ENCODE assay signal across 15 cellular contexts in the genomic region with DNA sequence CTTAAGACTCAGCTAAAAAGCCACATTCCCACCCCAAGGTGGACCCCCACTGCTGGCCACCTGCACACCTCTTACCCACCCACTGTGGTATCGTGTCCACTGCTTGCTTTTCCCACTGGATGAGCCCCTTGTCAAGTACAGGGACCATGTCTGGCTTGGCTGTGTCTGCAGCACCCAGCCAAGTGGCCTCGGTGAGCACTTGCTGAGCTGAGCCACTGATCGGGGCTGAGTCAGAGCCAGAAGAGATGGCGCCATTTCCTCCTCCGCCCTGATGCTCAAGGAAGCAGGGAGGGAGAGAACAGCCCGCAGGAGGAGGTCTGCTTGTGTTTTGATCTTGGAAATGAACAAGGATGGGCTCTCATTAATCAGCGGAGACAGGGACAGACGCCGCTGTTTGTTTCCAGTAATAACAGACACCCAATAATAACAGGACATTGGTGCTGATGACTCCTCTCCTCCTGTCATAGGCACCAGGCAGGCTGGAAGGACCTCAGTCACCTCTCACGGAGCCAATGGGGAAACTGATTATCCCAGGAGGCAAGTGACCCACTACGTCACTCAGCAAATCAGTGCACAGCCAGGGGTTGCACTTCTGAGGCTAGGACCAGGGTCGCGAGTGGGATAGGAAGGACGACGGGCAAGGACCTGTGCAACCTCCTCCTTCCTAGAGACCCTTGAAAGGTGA.
DNase-seq lines count a peak whose midpoint lies in the region; ATAC-seq, FAIRE-seq and TF ChIP-seq lines count a peak whose summit lies in the region.
"Had no signal": no experiment of that assay in that cellular context is flagged by ENCODE, and none has a peak within 500 bp of the region (broad histone marks: within the 10 kb centered on the region; RNA-seq: fewer than 3 reads in every experiment).

No MANE protein-coding gene starts in this region.

- H3K36me3 Mint-ChIP-seq in brain, result no peaks in the 10 kb centered on the region
- peaks cover 0 to 3% (median 0%) of the 10 kb centered on the region in 5 donors for H3K36me3 Mint-ChIP-seq in naive thymus-derived CD4-positive, alpha-beta T cell
- H3K36me3 Mint-ChIP-seq: stimulated activated memory B cell treated with anti-CD40 and anti-IgM and Interleukin-4, amounts not matched to agents 10 μg/mL and 1 μg/mL and 100 μg/mL, for 72 hours had no signal

- CTCF ChIA-PET in A549 (lab: Yijun Ruan, JAX), result no interaction called here
- CTCF ChIA-PET in naive thymus-derived CD4-positive, alpha-beta T cell (lab: Charles Lee), result no interaction called here

- H3K27ac ChIP-seq in A549 (no peak overlapping the region), kidney (ENCODE audit: low read depth in 2 of 2, low read length in 2 of 2) (no peak overlapping the region)
- no peak overlapping the region for H3K27ac ChIP-seq in naive thymus-derived CD4-positive, alpha-beta T cell (ENCODE audit: low read depth, low read length)

- no peak for TF ChIP-seq CTCF in A549 (IDR thresholded peaks at IDR 0.05)
- TF ChIP-seq CTCF in brain (conservative IDR thresholded peaks at IDR 0.05), result no peak
- TF ChIP-seq CTCF in kidney (IDR thresholded peaks at IDR 0.05; ENCODE audit: borderline replicate concordance, extremely low read depth, insufficient read depth), result no peak

- no peaks in the 10 kb centered on the region for H3K27me3 ChIP-seq in naive thymus-derived CD4-positive, alpha-beta T cell (ENCODE audit: control insufficient read depth in 2 of 2, insufficient read depth in 2 of 2, low read length in 2 of 2)

- WGBS in A549 (ENCODE audit: missing lambda C conversion rate), result 68% methylated on average over 14 of the region's 15 CpGs

- H3K27me3 Mint-ChIP-seq in brain, result peaks cover 14% of the 10 kb centered on the region
- peaks cover 10 to 45% (median 24%) of the 10 kb centered on the region in 5 donors for H3K27me3 Mint-ChIP-seq in naive thymus-derived CD4-positive, alpha-beta T cell

- H3K4me1 ChIP-seq in A549 (no peaks in the 10 kb centered on the region), kidney (ENCODE audit: control insufficient read depth in 1 of 2, insufficient read depth in 1 of 2, low read depth in 1 of 2, low read length in 2 of 2) (no peaks in the 10 kb centered on the region)
- no peaks in the 10 kb centered on the region for H3K4me1 ChIP-seq in naive thymus-derived CD4-positive, alpha-beta T cell (ENCODE audit: control insufficient read depth in 2 of 2, insufficient read depth in 2 of 2, low read length in 2 of 2)

- FAIRE-seq in A549 (lab: Jason Lieb, UNC) (no peak), kidney (lab: Jason Lieb, UNC) (no peak)
- FAIRE-seq: frontal cortex had no signal

- no peak overlapping the region for H3K4me2 ChIP-seq in A549

- H3K9me3 ChIP-seq in A549, result no peaks in the 10 kb centered on the region
- no peaks in the 10 kb centered on the region for H3K9me3 ChIP-seq in kidney (ENCODE audit: control insufficient read depth in 1 of 2, low read length in 2 of 2)
- H3K9me3 ChIP-seq in naive thymus-derived CD4-positive, alpha-beta T cell (ENCODE audit: control insufficient read depth in 2 of 3, low read length in 3 of 3), result no peaks in the 10 kb centered on the region

- DNase-seq in A549 (ENCODE audit: low read depth in 1 of 2, low spot score in 1 of 2), result peak; percentile 18
- DNase-seq in ELR (ENCODE audit: low read depth), result peak; percentile 13
- peak; percentile 59 for DNase-seq in kidney
- DNase-seq in naive thymus-derived CD4-positive, alpha-beta T cell, result no peak
- no peak for DNase-seq in NCI-H2081 (lab: John Stamatoyannopoulos, UW)
- DNase-seq: activated T-cell treated with anti-CD3 and anti-CD28 coated beads, Interleukin-2, amount 50 U/mL, for 1 hour; immature natural killer cell; MM.1S; stimulated activated CD4-positive, alpha-beta T cell treated with anti-CD3 and anti-CD28 coated beads, Interleukin-4, amount 100 ng/mL, for 1 hour had no signal

- peak overlapping the region in 3 of 5 experiments; percentile 17 to 74 (median 63) for H3K27ac Mint-ChIP-seq in brain
- no peak overlapping the region for H3K27ac Mint-ChIP-seq in naive thymus-derived CD4-positive, alpha-beta T cell
- H3K27ac Mint-ChIP-seq: immature natural killer cell; stimulated activated memory B cell treated with anti-CD40 and anti-IgM and Interleukin-4, amounts not matched to agents 10 μg/mL and 1 μg/mL and 100 μg/mL, for 72 hours had no signal

- ATAC-seq in A549, result peak in 1 of 2 experiments; percentile 57; a peak in 2 of 6 replicates
- no peak for ATAC-seq in SK-N-SH treated with all-trans-retinoic acid at 6 μM for 48 hours
- no peak for ATAC-seq in GM18519 (IDR thresholded peaks at IDR 0.05; ENCODE audit: low FRiP score, unreplicated experiment)
- ATAC-seq in naive thymus-derived CD4-positive, alpha-beta T cell, result no peak
- ATAC-seq: HCT116; stimulated activated memory B cell treated with anti-CD40 and anti-IgM and Interleukin-4, amounts not matched to agents 10 μg/mL and 1 μg/mL and 100 μg/mL, for 72 hours had no signal

- no peak overlapping the region for H3K4me3 Mint-ChIP-seq in brain
- no peak overlapping the region for H3K4me3 Mint-ChIP-seq in naive thymus-derived CD4-positive, alpha-beta T cell
- H3K4me3 Mint-ChIP-seq: immature natural killer cell; stimulated activated memory B cell treated with anti-CD40 and anti-IgM and Interleukin-4, amounts not matched to agents 10 μg/mL and 1 μg/mL and 100 μg/mL, for 72 hours had no signal

- no peak overlapping the region for H3K9ac ChIP-seq in kidney (ENCODE audit: low read length in 2 of 2)

- peaks cover 0 to 14% (median 7%) of the 10 kb centered on the region in 5 experiments for H3K9me3 Mint-ChIP-seq in brain
- peaks cover 0 to 1% (median 0%) of the 10 kb centered on the region in 11 donors for H3K9me3 Mint-ChIP-seq in naive thymus-derived CD4-positive, alpha-beta T cell
- H3K9me3 Mint-ChIP-seq: immature natural killer cell; stimulated activated memory B cell treated with anti-CD40 and anti-IgM and Interleukin-4, amounts not matched to agents 10 μg/mL and 1 μg/mL and 100 μg/mL, for 72 hours had no signal

- no peak for TF ChIP-seq EP300 in A549 (IDR thresholded peaks at IDR 0.05)

- no peak for TF ChIP-seq POLR2A in A549 (IDR thresholded peaks at IDR 0.05; ENCODE audit: low read length)

- H3K36me3 ChIP-seq in kidney (ENCODE audit: control insufficient read depth in 1 of 2, insufficient read depth in 2 of 2, low read length in 2 of 2), result no peaks in the 10 kb centered on the region
- no peaks in the 10 kb centered on the region for H3K36me3 ChIP-seq in naive thymus-derived CD4-positive, alpha-beta T cell (ENCODE audit: control insufficient read depth in 2 of 3, insufficient read depth in 3 of 3, low read length in 3 of 3)

- POLR2A ChIA-PET in A549 (lab: Yijun Ruan, JAX), result no interaction called here
- POLR2A ChIA-PET in naive thymus-derived CD4-positive, alpha-beta T cell (lab: Charles Lee), result no interaction called here

- intact Hi-C loops in kidney (cut with DNase I), result no loop called here
- intact Hi-C loops in naive thymus-derived CD4-positive, alpha-beta T cell (cut with micrococcal nuclease), result no loop called here

- H3K4me1 Mint-ChIP-seq in brain, result peaks cover 65% of the 10 kb centered on the region
- peaks cover 0 to 5% (median 0%) of the 10 kb centered on the region in 7 donors for H3K4me1 Mint-ChIP-seq in naive thymus-derived CD4-positive, alpha-beta T cell
- H3K4me1 Mint-ChIP-seq: stimulated activated memory B cell treated with anti-CD40 and anti-IgM and Interleukin-4, amounts not matched to agents 10 μg/mL and 1 μg/mL and 100 μg/mL, for 72 hours had no signal

- no peak overlapping the region for H3K4me3 ChIP-seq in A549
- no peak overlapping the region for H3K4me3 ChIP-seq in kidney (ENCODE audit: low read length in 2 of 2)
- no peak overlapping the region for H3K4me3 ChIP-seq in naive thymus-derived CD4-positive, alpha-beta T cell (ENCODE audit: low read length)

- TF ChIP-seq RAD21 in A549 (conservative IDR thresholded peaks at IDR 0.05 in 1 of 2, IDR thresholded peaks at IDR 0.05 in 1 of 2), result no peak

TF ChIP-seq in A549, 52 proteins besides CTCF, POLR2A, EP300 and RAD21 (continues in another document):
- no peak for TF ChIP-seq EHF (CRISPR knock-in tag; IDR thresholded peaks at IDR 0.05)
- TF ChIP-seq, protein P1, sequence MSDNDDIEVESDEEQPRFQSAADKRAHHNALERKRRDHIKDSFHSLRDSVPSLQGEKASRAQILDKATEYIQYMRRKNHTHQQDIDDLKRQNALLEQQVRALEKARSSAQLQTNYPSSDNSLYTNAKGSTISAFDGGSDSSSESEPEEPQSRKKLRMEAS (IDR thresholded peaks at IDR 0.05), result no peak
- TF ChIP-seq, protein P2, sequence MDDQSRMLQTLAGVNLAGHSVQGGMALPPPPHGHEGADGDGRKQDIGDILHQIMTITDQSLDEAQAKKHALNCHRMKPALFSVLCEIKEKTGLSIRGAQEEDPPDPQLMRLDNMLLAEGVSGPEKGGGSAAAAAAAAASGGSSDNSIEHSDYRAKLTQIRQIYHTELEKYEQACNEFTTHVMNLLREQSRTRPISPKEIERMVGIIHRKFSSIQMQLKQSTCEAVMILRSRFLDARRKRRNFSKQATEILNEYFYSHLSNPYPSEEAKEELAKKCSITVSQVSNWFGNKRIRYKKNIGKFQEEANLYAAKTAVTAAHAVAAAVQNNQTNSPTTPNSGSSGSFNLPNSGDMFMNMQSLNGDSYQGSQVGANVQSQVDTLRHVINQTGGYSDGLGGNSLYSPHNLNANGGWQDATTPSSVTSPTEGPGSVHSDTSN (IDR thresholded peaks at IDR 0.05), result no peak
- TF ChIP-seq FOXS1 (CRISPR knock-in tag; IDR thresholded peaks at IDR 0.05), result no peak
- no peak for TF ChIP-seq HOXA7 (CRISPR knock-in tag; IDR thresholded peaks at IDR 0.05)
- TF ChIP-seq FOSL2 (IDR thresholded peaks at IDR 0.05), result no peak
- no peak for TF ChIP-seq FOSL2 (CRISPR knock-in tag; IDR thresholded peaks at IDR 0.05)

TF ChIP-seq in SK-N-SH treated with all-trans-retinoic acid at 6 μM for 48 hours, 23 proteins besides CTCF, POLR2A, EP300 and RAD21 (continues in another document):
- TF ChIP-seq BACH2 (CRISPR knock-in tag; IDR thresholded peaks at IDR 0.05; ENCODE audit: borderline replicate concordance) (no peak), PPARA (CRISPR knock-in tag; IDR thresholded peaks at IDR 0.05; ENCODE audit: borderline replicate concordance) (no peak), ZNF8 (CRISPR knock-in tag; IDR thresholded peaks at IDR 0.05) (no peak), TCF4 (CRISPR knock-in tag; IDR thresholded peaks at IDR 0.05; ENCODE audit: borderline replicate concordance) (no peak), ZNF565 (CRISPR knock-in tag; conservative IDR thresholded peaks at IDR 0.05; ENCODE audit: low read depth) (no peak)

Comparison
In these comparisons a context has a peak if more than half of its experiments do, and no peak if none do; other contexts are left out.
1. DNase-seq: peak in A549 (2 of 2), ELR (single experiment) and kidney (single experiment); none in naive thymus-derived CD4-positive, alpha-beta T cell (0 of 9) and NCI-H2081 (0 of 2).
2. H3K27ac Mint-ChIP-seq: peak in brain (3 of 5); none in naive thymus-derived CD4-positive, alpha-beta T cell (0 of 9).